In genomic region chr9:125601986-125602385, GRCh38 we compare ENCODE assay signal across 2 cellular contexts.
TF ChIP-seq lines count a peak whose summit lies in the region.

No MANE protein-coding gene starts in this region.

TF ChIP-seq in SK-N-SH, 30 proteins besides CTCF, POLR2A, EP300 and RAD21 (continued from another document):
- no peak for TF ChIP-seq ZBTB33 (IDR thresholded peaks at IDR 0.05; ENCODE audit: borderline replicate concordance, low read depth)
- no peak for TF ChIP-seq POLR2AphosphoS5 (IDR thresholded peaks at IDR 0.05; ENCODE audit: low read depth, low read length)
- TF ChIP-seq MXI1 (IDR thresholded peaks at IDR 0.05; ENCODE audit: low read depth, low read length), result no peak
- TF ChIP-seq IRF3 (IDR thresholded peaks at IDR 0.05; ENCODE audit: low read depth, low read length), result no peak

TF ChIP-seq in SK-N-SH treated with all-trans-retinoic acid at 6 μM for 48 hours, 23 proteins besides CTCF, POLR2A, EP300 and RAD21 (continued from another document):
- no peak for TF ChIP-seq PATZ1 (CRISPR knock-in tag; IDR thresholded peaks at IDR 0.05; ENCODE audit: borderline replicate concordance)
- TF ChIP-seq CREB5 (CRISPR knock-in tag; IDR thresholded peaks at IDR 0.05; ENCODE audit: low read depth), result no peak
- no peak for TF ChIP-seq ZC3H10 (CRISPR knock-in tag; IDR thresholded peaks at IDR 0.05)
- TF ChIP-seq ARNTL (CRISPR knock-in tag; IDR thresholded peaks at IDR 0.05; ENCODE audit: borderline replicate concordance, low read depth), result no peak
TF ChIP-seq in SK-N-SH treated with all-trans-retinoic acid at 6 μM for 48 hours: peak in this region for 0.
